In genomic region chr13:85528578-85529215, GRCh38 we compare ENCODE assay signal across 10 cellular contexts.
DNase-seq lines count a peak whose midpoint lies in the region; ATAC-seq, FAIRE-seq and TF ChIP-seq lines count a peak whose summit lies in the region.
"Had no signal": no experiment of that assay in that cellular context is flagged by ENCODE, and none has a peak within 500 bp of the region (broad histone marks: within the 10 kb centered on the region; RNA-seq: fewer than 3 reads in every experiment).

No MANE protein-coding gene starts in this region.

- FAIRE-seq in D721Med (lab: Jason Lieb, UNC) (peak; percentile 6), GM12892 (lab: Jason Lieb, UNC) (no peak)

- H3K36me3 ChIP-seq in ectodermal cell (ENCODE audit: control insufficient read depth, insufficient read depth, low read length) = no peaks in the 10 kb centered on the region
- no peaks in the 10 kb centered on the region for H3K36me3 ChIP-seq in neuron (ENCODE audit: insufficient read depth, low read length)
- H3K36me3 ChIP-seq in ascending aorta = no peaks in the 10 kb centered on the region

- DNase-seq in D721Med (ENCODE audit: insufficient read length, low spot score) (no peak), NCI-H226 (peak; percentile 27), ascending aorta (ENCODE audit: low spot score in 2 of 2) (no peak), GM12892 (ENCODE audit: insufficient read length) (no peak)
- DNase-seq: activated gamma-delta T cell treated with Interleukin-2 at 50 U/mL for 16 hours had no signal

- H3K4me1 ChIP-seq in ectodermal cell (ENCODE audit: control insufficient read depth, insufficient read depth, low read length) (no peaks in the 10 kb centered on the region), neuron (ENCODE audit: insufficient read depth, low read length) (peaks cover 5% of the 10 kb centered on the region), ascending aorta (no peaks in the 10 kb centered on the region)

- H3K4me3 ChIP-seq in ectodermal cell (ENCODE audit: insufficient read depth, low read depth, low read length) (no peak overlapping the region), neuron (ENCODE audit: low read length) (no peak overlapping the region), ascending aorta (no peak overlapping the region)

- intact Hi-C loops in ascending aorta (cut with DNase I) = no loop called here

- no peak for TF ChIP-seq POLR2A in GM12892 (IDR thresholded peaks at IDR 0.05; ENCODE audit: low read depth, low read length)

- no peaks in the 10 kb centered on the region for H3K27me3 ChIP-seq in ectodermal cell (ENCODE audit: control insufficient read depth, insufficient read depth, low read length, poor library complexity, severe bottlenecking)
- no peaks in the 10 kb centered on the region for H3K27me3 ChIP-seq in neuron (ENCODE audit: insufficient read depth, low read length)
- no peaks in the 10 kb centered on the region for H3K27me3 ChIP-seq in ascending aorta

- TF ChIP-seq CTCF in D721Med (IDR thresholded peaks at IDR 0.05; ENCODE audit: insufficient read depth, missing control alignments) = no peak
- TF ChIP-seq CTCF in ascending aorta (IDR thresholded peaks at IDR 0.05) = no peak

- H2AFZ ChIP-seq in neuron (ENCODE audit: low read depth, low read length) = peak overlapping the region; percentile 54

- 85 to 93% methylated on average over 3 of the region's 3 CpGs for WGBS in ectodermal cell, 2 experiments

- peak overlapping the region; percentile 20 for H3K27ac ChIP-seq in ectodermal cell (ENCODE audit: insufficient read depth, low read depth, low read length, poor library complexity, severe bottlenecking)
- no peak overlapping the region for H3K27ac ChIP-seq in ascending aorta

- ATAC-seq in GM21360 (IDR thresholded peaks at IDR 0.05; ENCODE audit: unreplicated experiment) (no peak), GM21717 (IDR thresholded peaks at IDR 0.05; ENCODE audit: unreplicated experiment) (no peak)
- ATAC-seq: stimulated activated effector memory CD8-positive, alpha-beta T cell treated with anti-CD3 and anti-CD28 coated beads, Interleukin-12 subunit alpha, Interleukin-12 subunit beta, amount 100 ng/mL, for 72 hours had no signal

- H3K9me3 ChIP-seq in ectodermal cell (ENCODE audit: control insufficient read depth, low read length) = no peaks in the 10 kb centered on the region
- no peaks in the 10 kb centered on the region for H3K9me3 ChIP-seq in neuron (ENCODE audit: low read length)
- no peaks in the 10 kb centered on the region for H3K9me3 ChIP-seq in ascending aorta
